In the genomic region with DNA sequence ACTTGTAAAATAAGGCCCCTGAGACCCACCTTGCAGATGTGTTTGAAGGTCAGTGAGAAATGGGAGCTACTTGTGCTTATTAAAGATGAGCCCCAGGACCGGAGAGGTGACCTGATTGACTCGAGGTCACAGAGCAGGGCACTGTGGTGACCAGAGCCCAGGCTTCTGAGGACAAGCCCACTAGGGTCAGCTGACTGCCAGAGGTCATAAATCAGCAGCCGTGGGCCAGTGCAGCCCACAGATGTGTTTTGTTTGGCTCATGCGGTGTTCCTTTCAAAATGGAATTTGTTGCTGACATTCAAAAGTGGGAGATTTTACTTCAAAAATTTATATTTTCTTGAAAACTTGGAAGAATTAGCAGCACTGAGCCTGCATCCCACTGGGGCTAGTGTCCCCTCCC, we compare ENCODE assay signal across 11 cellular contexts. TPM values are rescaled to one million over a fixed set of nuclear protein-coding genes. Genes with fewer than 3 reads are reported as not detected.
A peak's percentile ranks its signal among the peaks of the same experiment; 100 is the strongest.
DNase-seq lines count a peak whose midpoint lies in the region; ATAC-seq and TF ChIP-seq lines count a peak whose summit lies in the region.
"Had no signal": no experiment of that assay in that cellular context is flagged by ENCODE, and none has a peak within 500 bp of the region (broad histone marks: within the 10 kb centered on the region; RNA-seq: fewer than 3 reads in every experiment).

No MANE protein-coding gene starts in this region.

- intact Hi-C loops in Right ventricle myocardium inferior (cut with DNase I) = no loop called here
- intact Hi-C loops in cardiac septum (cut with DNase I) = no loop called here
- intact Hi-C loops in aorta (cut with DNase I) = no loop called here

- DNase-seq in Right ventricle myocardium inferior (ENCODE audit: missing footprints) (no peak), cardiac septum (ENCODE audit: low spot score) (no peak), neural progenitor cell (ENCODE audit: low spot score) (no peak), aorta (peak in 1 of 2 donors; percentile 76), nucleus accumbens (lab: John Stamatoyannopoulos, UW) (no peak), GM13976 (ENCODE audit: low spot score) (no peak)
- DNase-seq in activated CD4-positive, alpha-beta T cell treated with anti-CD3 and anti-CD28 coated beads for 4 hours = no peak
- DNase-seq: NCI-H446, T-cell had no signal

- H3K79me2 ChIP-seq in neural progenitor cell (ENCODE audit: low read depth) = no peaks in the 10 kb centered on the region

- H3K27ac ChIP-seq in gastroesophageal sphincter (peak overlapping the region; percentile 47 to 92 (median 82)), neural progenitor cell (peak overlapping the region; percentile 99), aorta (ENCODE audit: low read depth in 1 of 2, low read length in 2 of 2) (peak overlapping the region; percentile 44 to 93)

- peaks cover 8% of the 10 kb centered on the region for H3K27me3 Mint-ChIP-seq in neural progenitor cell (ENCODE audit: insufficient read depth, low read depth)
- H3K27me3 Mint-ChIP-seq: IgD-negative memory B cell had no signal

- peak overlapping the region; percentile 60 for H2AFZ ChIP-seq in neural progenitor cell (replicated peaks)

- no peaks in the 10 kb centered on the region for H4K20me1 ChIP-seq in neural progenitor cell (ENCODE audit: low read depth)

- no peak overlapping the region for H3K4me3 Mint-ChIP-seq in neural progenitor cell
- H3K4me3 Mint-ChIP-seq: IgD-negative memory B cell, T-cell had no signal

- H3K9me3 Mint-ChIP-seq in neural progenitor cell = no peaks in the 10 kb centered on the region
- H3K9me3 Mint-ChIP-seq: IgD-negative memory B cell, T-cell had no signal

- H3K9ac ChIP-seq in neural progenitor cell = no peak overlapping the region

- peaks cover 52% of the 10 kb centered on the region for H3K4me1 Mint-ChIP-seq in neural progenitor cell
- H3K4me1 Mint-ChIP-seq: T-cell had no signal

- H3K4me2 ChIP-seq in neural progenitor cell = peak overlapping the region; percentile 45

- H3K27me3 ChIP-seq in gastroesophageal sphincter (no peaks in the 10 kb centered on the region), neural progenitor cell (no peaks in the 10 kb centered on the region), aorta (ENCODE audit: control insufficient read depth in 1 of 2, insufficient read depth in 2 of 2, low read length in 1 of 2) (no peaks in the 10 kb centered on the region)

- no peaks in the 10 kb centered on the region for H3K9me3 ChIP-seq in gastroesophageal sphincter
- no peaks in the 10 kb centered on the region for H3K9me3 ChIP-seq in neural progenitor cell (ENCODE audit: low read depth)
- H3K9me3 ChIP-seq in aorta (ENCODE audit: control insufficient read depth, low read length) = no peaks in the 10 kb centered on the region

- TF ChIP-seq CTCF in gastroesophageal sphincter (IDR thresholded peaks at IDR 0.05) (no peak), neural progenitor cell (IDR thresholded peaks at IDR 0.05) (no peak), GM13976 (IDR thresholded peaks at IDR 0.05; ENCODE audit: borderline replicate concordance, control extremely low read depth, extremely low read depth, insufficient read depth, missing control alignments) (no peak)

- H3K27ac Mint-ChIP-seq in neural progenitor cell = peak overlapping the region; percentile 99
- H3K27ac Mint-ChIP-seq: IgD-negative memory B cell, T-cell had no signal

- H3K4me1 ChIP-seq in gastroesophageal sphincter (peaks cover 29 to 100% (median 94%) of the 10 kb centered on the region in 3 donors), neural progenitor cell (peaks cover 44% of the 10 kb centered on the region), aorta (ENCODE audit: control insufficient read depth in 1 of 2, insufficient read depth in 2 of 2, low read length in 2 of 2) (peaks cover 6 to 12% of the 10 kb centered on the region in 2 donors)

- TF ChIP-seq EP300 in gastroesophageal sphincter (IDR thresholded peaks at IDR 0.05) = no peak

- H3K36me3 Mint-ChIP-seq in neural progenitor cell = no peaks in the 10 kb centered on the region
- H3K36me3 Mint-ChIP-seq: T-cell had no signal

- 20 to 26% methylated on average over 3 to 4 of the region's 4 CpGs for WGBS in gastroesophageal sphincter (ENCODE audit: low coverage in 1 of 2), 2 donors
- WGBS in aorta, 2 donors = 36 to 41% methylated on average over 4 of the region's 4 CpGs

- H3K36me3 ChIP-seq in gastroesophageal sphincter (no peaks in the 10 kb centered on the region), neural progenitor cell (no peaks in the 10 kb centered on the region), aorta (ENCODE audit: control insufficient read depth in 1 of 2, insufficient read depth in 2 of 2, low read length in 1 of 2) (no peaks in the 10 kb centered on the region)

- no peak for TF ChIP-seq POLR2A in gastroesophageal sphincter (IDR thresholded peaks at IDR 0.05)

- peaks cover 27% of the 10 kb centered on the region for H3F3A ChIP-seq in neural progenitor cell (ENCODE audit: low read depth)

- in situ Hi-C loops in GM13976 (cut with MboI; ENCODE audit: low sequenced_read_pairs, unreplicated experiment) = loop anchor here (10.0 kb wide), 1 partner anchor 148 kb away; no protein-coding TSS in a partner anchor

- ATAC-seq in Right ventricle myocardium inferior (peak; percentile 33), gastroesophageal sphincter (peak; percentile 9), aorta (ENCODE audit: low FRiP score) (no peak)
- ATAC-seq: T-cell had no signal

- H3K4me3 ChIP-seq in gastroesophageal sphincter (no peak overlapping the region), neural progenitor cell (no peak overlapping the region), aorta (ENCODE audit: low read length in 2 of 2) (no peak overlapping the region)

RNA-seq across cellular contexts. Expression of gene JDP2, which starts 24.5 kb away (rescaled TPM):
- total RNA-seq in Right ventricle myocardium inferior (27.2 TPM), cardiac septum (13.4 TPM), gastroesophageal sphincter (10 to 100 TPM; 55.6 to 90.0 (median 70.8) TPM), neural progenitor cell (ENCODE audit: low replicate concordance) (2.5 and 8.4 TPM in 2 replicates), aorta (10 to 100 TPM; 48.3 to 50.2 TPM)
- 10 to 100 TPM; 20.9 to 39.7 TPM for polyA plus RNA-seq in aorta
